Comparison of ENCODE assay signal across 8 cellular contexts in genomic region chr10:104267721-104268690, GRCh38. TPM values are rescaled to one million over a fixed set of nuclear protein-coding genes. Genes with fewer than 3 reads are reported as not detected.
DNase-seq lines count a peak whose midpoint lies in the region; ATAC-seq and TF ChIP-seq lines count a peak whose summit lies in the region.

No MANE protein-coding gene starts in this region.

- TF ChIP-seq CTCF in DOHH2 (IDR thresholded peaks at IDR 0.05; ENCODE audit: low read depth, low read length, poor library complexity, severe bottlenecking) (no peak), MM.1S (IDR thresholded peaks at IDR 0.05; ENCODE audit: low read length) (no peak), brain (conservative IDR thresholded peaks at IDR 0.05) (no peak), tibial artery (IDR thresholded peaks at IDR 0.05) (no peak)

- H3K9me2 ChIP-seq in DOHH2 (replicated peaks; ENCODE audit: control insufficient read depth, low read length) (no peaks in the 10 kb centered on the region), MM.1S (replicated peaks; ENCODE audit: insufficient read depth, low read length) (no peaks in the 10 kb centered on the region)

- ATAC-seq in memory B cell (ENCODE audit: low read depth) (peak; percentile 0), GM18858 (IDR thresholded peaks at IDR 0.05; ENCODE audit: unreplicated experiment) (no peak)

- H3K4me3 ChIP-seq in DOHH2 (ENCODE audit: low read length): peak overlapping the region; percentile 81
- H3K4me3 ChIP-seq in MM.1S (ENCODE audit: low read length): peak overlapping the region; percentile 91
- peak overlapping the region; percentile 94 to 95 for H3K4me3 ChIP-seq in tibial artery

- DNase-seq in MM.1S (no peak), memory B cell (ENCODE audit: low spot score in 2 of 2) (no peak), tibial artery (no peak), GM19240 (ENCODE audit: insufficient read length, low spot score) (no peak), middle frontal gyrus (ENCODE audit: extremely low spot score, low spot score) (no peak)

- H3K9ac ChIP-seq in MM.1S (ENCODE audit: low read length): peak overlapping the region; percentile 89

- H3K27ac ChIP-seq in DOHH2 (ENCODE audit: low read depth, low read length): peak overlapping the region; percentile 34; the same call in 1 of the 2 replicates
- peak overlapping the region; percentile 74 for H3K27ac ChIP-seq in MM.1S (ENCODE audit: low read length)
- H3K27ac ChIP-seq in tibial artery: peak overlapping the region; percentile 76 to 81

- H3K9me3 ChIP-seq in DOHH2 (ENCODE audit: control insufficient read depth, insufficient read depth, low read length) (no peaks in the 10 kb centered on the region), MM.1S (replicated peaks; ENCODE audit: insufficient read depth, low read length) (no peaks in the 10 kb centered on the region), tibial artery (no peaks in the 10 kb centered on the region)

- H3K36me3 Mint-ChIP-seq in brain (peaks cover 26% of the 10 kb centered on the region), memory B cell (peaks cover 12% of the 10 kb centered on the region)

- peaks cover 16% of the 10 kb centered on the region for H3F3A ChIP-seq in DOHH2 (ENCODE audit: control insufficient read depth, insufficient read depth)
- peaks cover 14% of the 10 kb centered on the region for H3F3A ChIP-seq in MM.1S (ENCODE audit: insufficient read depth, low read length)

- H4K20me1 ChIP-seq in DOHH2 (ENCODE audit: control insufficient read depth, insufficient read depth, low read depth, low read length) (no peaks in the 10 kb centered on the region), MM.1S (ENCODE audit: insufficient read depth, low read length) (no peaks in the 10 kb centered on the region)

- no peaks in the 10 kb centered on the region for H3K27me3 ChIP-seq in DOHH2 (ENCODE audit: control insufficient read depth, low read length)
- H3K27me3 ChIP-seq in MM.1S (replicated peaks; ENCODE audit: insufficient read depth, low read length): no peaks in the 10 kb centered on the region
- H3K27me3 ChIP-seq in tibial artery: no peaks in the 10 kb centered on the region

- H3K4me1 ChIP-seq in DOHH2 (ENCODE audit: control insufficient read depth, low read length) (peaks cover 17% of the 10 kb centered on the region), MM.1S (ENCODE audit: low read length) (0 out of 2 replicates have a peak, but pooled peaks cover 9% of the 10 kb centered on the region), tibial artery (peaks cover 0 to 14% (median 11%) of the 10 kb centered on the region in 4 donors)

- H3K4me1 Mint-ChIP-seq in brain (peaks cover 59% of the 10 kb centered on the region), memory B cell (peaks cover 22% of the 10 kb centered on the region)

- peaks cover 0 to 2% (median 0%) of the 10 kb centered on the region in 5 experiments for H3K9me3 Mint-ChIP-seq in brain
- H3K9me3 Mint-ChIP-seq in memory B cell: no peaks in the 10 kb centered on the region

- H3K4me2 ChIP-seq in DOHH2 (ENCODE audit: low read length): peak overlapping the region; percentile 64
- peak overlapping the region; percentile 56 for H3K4me2 ChIP-seq in MM.1S (ENCODE audit: low read depth, low read length)

- peaks cover 53% of the 10 kb centered on the region for H3K79me2 ChIP-seq in DOHH2 (ENCODE audit: control insufficient read depth, low read length)
- H3K79me2 ChIP-seq in MM.1S (ENCODE audit: low read length): peaks cover 54% of the 10 kb centered on the region

- H3K36me3 ChIP-seq in DOHH2 (ENCODE audit: control insufficient read depth, low read length): peaks cover 57% of the 10 kb centered on the region
- H3K36me3 ChIP-seq in MM.1S (replicated peaks; ENCODE audit: insufficient read depth, low read length): 0 out of 2 replicates have a peak, but pooled peaks cover 10% of the 10 kb centered on the region
- H3K36me3 ChIP-seq in tibial artery: peaks cover 29 to 51% (median 32%) of the 10 kb centered on the region in 3 donors

- intact Hi-C loops in tibial artery (cut with DNase I; ENCODE audit: low total_unique reads): no loop called here

- H3K4me3 Mint-ChIP-seq in brain (peak overlapping the region; percentile 90 to 95 (median 94)), memory B cell (peak overlapping the region; percentile 88)

- H2AFZ ChIP-seq in MM.1S (ENCODE audit: low read length): peak overlapping the region; percentile 61

- H3K27me3 Mint-ChIP-seq in brain (peaks cover 18% of the 10 kb centered on the region), memory B cell (no peaks in the 10 kb centered on the region)

- peak overlapping the region; percentile 87 to 98 (median 93) for H3K27ac Mint-ChIP-seq in brain
- peak overlapping the region; percentile 98 for H3K27ac Mint-ChIP-seq in memory B cell

RNA-seq across cellular contexts. Expression of gene GSTO2, which starts 1.0 kb away (rescaled TPM):
- 23.9 TPM for polyA plus RNA-seq in brain (ENCODE audit: insufficient read depth, low read depth, low replicate concordance)

RNA-seq across cellular contexts. Expression of gene GSTO1, which starts 13.3 kb away (rescaled TPM):
- 109 TPM for polyA plus RNA-seq in brain (ENCODE audit: insufficient read depth, low read depth, low replicate concordance)

RNA-seq across cellular contexts. Expression of gene CFAP43, which starts 35.8 kb away (rescaled TPM):
- 1.2 TPM for polyA plus RNA-seq in brain (ENCODE audit: insufficient read depth, low read depth, low replicate concordance)
